In genomic region chr9:32825203-32825602, GRCh38 we compare ENCODE assay signal across 9 cellular contexts. TPM values are rescaled to one million over a fixed set of nuclear protein-coding genes. Genes with fewer than 3 reads are reported as not detected.
"Had no signal": no experiment of that assay in that cellular context is flagged by ENCODE, and none has a peak within 500 bp of the region (broad histone marks: within the 10 kb centered on the region; RNA-seq: fewer than 3 reads in every experiment).

No MANE protein-coding gene starts in this region.

- ATAC-seq: GM12878 had no signal

- H3K4me3 ChIP-seq: GM12878 had no signal

- FAIRE-seq: G401.6, GM12878, GM12891, GM12892, GM18507, GM19239 had no signal

- DNase-seq: GDM1, GF-D8 had no signal

RNA-seq across cellular contexts. Expression of gene TMEM215, which starts 41.9 kb away (rescaled TPM):
- total RNA-seq: G401, GM12878 had no signal
- polyA plus RNA-seq: GM12878 had no signal
